25 cellular contexts compared by ENCODE assay signal in the genomic region with DNA sequence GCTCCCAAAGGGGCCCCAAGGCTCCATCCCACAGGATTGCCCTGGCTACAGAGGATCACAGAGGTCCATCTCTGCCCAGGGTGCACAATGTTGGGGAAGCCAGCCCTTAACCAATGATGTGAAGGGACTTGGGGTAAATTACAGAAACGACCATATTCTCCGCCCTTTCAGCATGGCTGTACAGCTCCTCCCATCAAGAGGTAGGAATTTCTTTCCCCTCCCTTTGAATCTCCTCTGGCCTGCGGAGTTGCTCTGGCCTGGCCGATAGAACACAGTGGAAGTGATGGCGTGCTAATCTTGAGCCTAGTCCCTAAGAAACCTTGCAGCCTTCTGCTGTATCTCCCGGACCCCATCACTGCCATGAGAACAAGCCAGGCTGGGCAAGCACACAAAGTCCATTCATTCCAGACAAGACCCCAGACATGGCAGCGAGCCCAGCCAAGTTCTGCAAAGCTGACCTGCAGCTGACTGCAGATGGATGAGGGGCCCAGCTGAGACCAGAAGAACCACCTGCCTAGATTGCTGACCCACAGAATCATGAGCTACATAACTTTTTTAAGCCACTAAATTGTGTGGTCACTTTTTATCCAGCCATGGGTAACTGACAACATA. TPM values are rescaled to one million over a fixed set of nuclear protein-coding genes. Genes with fewer than 3 reads are reported as not detected.
"Had no signal": no experiment of that assay in that cellular context is flagged by ENCODE, and none has a peak within 500 bp of the region (broad histone marks: within the 10 kb centered on the region; RNA-seq: fewer than 3 reads in every experiment).

No MANE protein-coding gene starts in this region.

- H3K4me3 Mint-ChIP-seq: activated B cell treated with CpG ODN at 0.5 μM for 24 hours; activated CD4-positive, alpha-beta T cell treated with anti-CD3 and anti-CD28 coated beads for 36 hours; activated naive CD8-positive, alpha-beta T cell; activated T-cell treated with anti-CD3 and anti-CD28 coated beads, Interleukin-2, amount 50 U/mL, for 24 hours; activated T-helper 17 cell treated with anti-CD3 and anti-CD28 coated beads, Interleukin-2, amount 50 U/mL, for 72 hours; effector memory CD8-positive, alpha-beta T cell; neural crest cell; T-helper 17 cell had no signal

- H3K9me3 ChIP-seq: adrenal gland, ascending aorta, esophagus muscularis mucosa, left lung, thyroid gland had no signal

- H3K36me3 ChIP-seq: adrenal gland, ascending aorta, left lung, thyroid gland had no signal

- H3K27ac ChIP-seq: adrenal gland, ascending aorta, dorsolateral prefrontal cortex, esophagus muscularis mucosa, left lung, thyroid gland had no signal

- H3K27me3 ChIP-seq: adrenal gland, ascending aorta, dorsolateral prefrontal cortex, esophagus muscularis mucosa, left lung, thyroid gland had no signal

- H3K4me1 Mint-ChIP-seq: activated B cell treated with CpG ODN at 0.5 μM for 24 hours; activated CD4-positive, alpha-beta T cell treated with anti-CD3 and anti-CD28 coated beads for 36 hours; activated T-helper 17 cell treated with anti-CD3 and anti-CD28 coated beads, Interleukin-2, amount 50 U/mL, for 72 hours; neural crest cell had no signal

- H3K4me3 ChIP-seq: adrenal gland, ascending aorta, dorsolateral prefrontal cortex, esophagus muscularis mucosa, left lung, lung, thyroid gland had no signal

- ATAC-seq: activated CD4-positive, alpha-beta T cell treated with anti-CD3 and anti-CD28 coated beads for 36 hours; activated T-helper 17 cell treated with anti-CD3 and anti-CD28 coated beads, Interleukin-2, amount 50 U/mL, for 72 hours; effector memory CD8-positive, alpha-beta T cell; left lung; sciatic nerve; T-helper 17 cell had no signal

- H3K4me1 ChIP-seq: ascending aorta, esophagus muscularis mucosa, left lung, thyroid gland had no signal

- H3K9me3 Mint-ChIP-seq: activated B cell treated with CpG ODN at 0.5 μM for 24 hours; activated T-cell treated with anti-CD3 and anti-CD28 coated beads, Interleukin-2, amount 50 U/mL, for 24 hours; activated T-helper 17 cell treated with anti-CD3 and anti-CD28 coated beads, Interleukin-2, amount 50 U/mL, for 72 hours; effector memory CD8-positive, alpha-beta T cell; neural crest cell had no signal

- H3K27me3 Mint-ChIP-seq: activated B cell treated with CpG ODN at 0.5 μM for 24 hours; activated CD4-positive, alpha-beta T cell treated with anti-CD3 and anti-CD28 coated beads for 36 hours; activated naive CD8-positive, alpha-beta T cell; activated T-cell treated with anti-CD3 and anti-CD28 coated beads, Interleukin-2, amount 50 U/mL, for 24 hours; activated T-helper 17 cell treated with anti-CD3 and anti-CD28 coated beads, Interleukin-2, amount 50 U/mL, for 72 hours; effector memory CD8-positive, alpha-beta T cell; T-helper 17 cell had no signal

- H3K27ac Mint-ChIP-seq: activated B cell treated with CpG ODN at 0.5 μM for 24 hours; activated CD4-positive, alpha-beta T cell treated with anti-CD3 and anti-CD28 coated beads for 36 hours; activated naive CD8-positive, alpha-beta T cell; activated T-cell treated with anti-CD3 and anti-CD28 coated beads, Interleukin-2, amount 50 U/mL, for 24 hours; effector memory CD8-positive, alpha-beta T cell; T-helper 17 cell had no signal

- DNase-seq: activated B cell treated with CpG ODN at 0.5 μM for 24 hours; activated CD4-positive, alpha-beta T cell treated with anti-CD3 and anti-CD28 coated beads for 36 hours; activated CD4-positive, alpha-beta T cell treated with anti-CD3 and anti-CD28 coated beads, Interleukin-2, amount 50 U/mL, for 4 hours; activated CD8-positive, alpha-beta memory T cell treated with anti-CD3 and anti-CD28 coated beads for 24 hours; activated CD8-positive, alpha-beta memory T cell treated with anti-CD3 and anti-CD28 coated beads, Interleukin-2, amount 50 U/mL, for 4 hours; activated naive CD4-positive, alpha-beta T cell; activated T-cell treated with anti-CD3 and anti-CD28 coated beads, Interleukin-2, amount 50 U/mL, for 24 hours; adrenal gland; dorsolateral prefrontal cortex; effector memory CD8-positive, alpha-beta T cell; glutamatergic neuron; hippocampal formation; kidney glomerular epithelial cell; left lung; stimulated activated CD4-positive, alpha-beta T cell treated with anti-CD3 and anti-CD28 coated beads, Interleukin-4, amount 100 ng/mL, for 24 hours; stimulated activated naive CD4-positive, alpha-beta T cell treated with Interleukin-2 at 50 U/mL for 16 hours; T-helper 17 cell; thyroid gland had no signal

RNA-seq across cellular contexts. Expression of a gene that starts 22.6 kb away (rescaled TPM):
- total RNA-seq: ascending aorta had no signal
